Comparison of ENCODE assay signal across 16 cellular contexts in genomic region chr10:132136097-132136521, GRCh38. TPM values are rescaled to one million over a fixed set of nuclear protein-coding genes. Genes with fewer than 3 reads are reported as not detected.
DNase-seq lines count a peak whose midpoint lies in the region; ATAC-seq and TF ChIP-seq lines count a peak whose summit lies in the region.
"Had no signal": no experiment of that assay in that cellular context is flagged by ENCODE, and none has a peak within 500 bp of the region (broad histone marks: within the 10 kb centered on the region; RNA-seq: fewer than 3 reads in every experiment).

No MANE protein-coding gene starts in this region.

- no peak overlapping the region for H3K9ac ChIP-seq in BLaER1
- H3K9ac ChIP-seq in BLaER1 treated with 17β-estradiol and CSF1 and Interleukin-3, amounts not matched to agents 10 nM and 100 nM, result peak overlapping the region in 2 of 11 experiments; percentile 10 to 55; a peak in 2 of 22 replicates
- H3K9ac ChIP-seq: SK-N-SH had no signal

- TF ChIP-seq POLR2A in heart left ventricle (IDR thresholded peaks at IDR 0.05), result no peak

- 87 to 89% (median 88%) methylated on average over 17 to 22 of the region's 22 CpGs for WGBS in heart left ventricle, 4 donors

- H3K4me1 ChIP-seq in BLaER1 (peaks cover 83% of the 10 kb centered on the region), heart left ventricle (no peaks in the 10 kb centered on the region), mucosa of descending colon (ENCODE audit: low read depth) (no peaks in the 10 kb centered on the region)
- peaks cover 12 to 82% (median 68%) of the 10 kb centered on the region in 10 experiments; a peak in 18 of 20 replicates for H3K4me1 ChIP-seq in BLaER1 treated with 17β-estradiol and CSF1 and Interleukin-3, amounts not matched to agents 10 nM and 100 nM

- H3K36me3 ChIP-seq in BLaER1 (no peaks in the 10 kb centered on the region), heart left ventricle (no peaks in the 10 kb centered on the region), mucosa of descending colon (ENCODE audit: low read depth) (no peaks in the 10 kb centered on the region)
- H3K36me3 ChIP-seq in BLaER1 treated with 17β-estradiol and CSF1 and Interleukin-3, amounts not matched to agents 10 nM and 100 nM, result no peaks in the 10 kb centered on the region

- intact Hi-C loops in heart left ventricle (cut with DNase I), result loop anchor here in 2 of 10 donors (10.0 kb wide), 1 partner anchor 91 kb away; no protein-coding TSS in a partner anchor
- intact Hi-C loops in mucosa of descending colon (cut with DNase I, micrococcal nuclease), result no loop called here

- H4K20me1 ChIP-seq in BLaER1, result no peaks in the 10 kb centered on the region
- H4K20me1 ChIP-seq in BLaER1 treated with 17β-estradiol and CSF1 and Interleukin-3, amounts not matched to agents 10 nM and 100 nM, result peaks cover 0 to 27% (median 0%) of the 10 kb centered on the region in 11 experiments; a peak in 7 of 22 replicates

- H3K27me3 ChIP-seq in BLaER1 (peaks cover 13% of the 10 kb centered on the region; the same call in 1 of the 2 replicates), heart left ventricle (peaks cover 0 to 4% (median 0%) of the 10 kb centered on the region in 9 donors)
- peaks cover 0 to 35% (median 0%) of the 10 kb centered on the region in 11 experiments; a peak in 9 of 22 replicates for H3K27me3 ChIP-seq in BLaER1 treated with 17β-estradiol and CSF1 and Interleukin-3, amounts not matched to agents 10 nM and 100 nM

- DNase-seq in heart left ventricle, result peak in 3 of 5 donors; percentile 13 to 60 (median 19)
- DNase-seq in mucosa of descending colon, result peak in 2 of 3 donors; percentile 7 to 33
- DNase-seq in GM19238 (ENCODE audit: insufficient read length, low spot score), result no peak
- DNase-seq: Calu3; CD4-positive, alpha-beta memory T cell; KBM-7; NCI-H1092; NCI-H1694; NCI-H510A treated with DMSO at 0.1 percent for 48 hours; PC-9; SK-N-SH had no signal

- 0 out of 2 replicates have a peak overlapping the region, but pooled peaks have one; percentile 14 for H3K4me3 ChIP-seq in BLaER1
- H3K4me3 ChIP-seq in BLaER1 treated with 17β-estradiol and CSF1 and Interleukin-3, amounts not matched to agents 10 nM and 100 nM, result no peak overlapping the region; a peak in 2 of 20 replicates
- no peak overlapping the region for H3K4me3 ChIP-seq in heart left ventricle
- no peak overlapping the region for H3K4me3 ChIP-seq in mucosa of descending colon
- H3K4me3 ChIP-seq: PC-9 had no signal

- peak overlapping the region; percentile 83 for H3K4me2 ChIP-seq in BLaER1
- peak overlapping the region in 8 of 11 experiments; percentile 56 to 85 (median 82); a peak in 17 of 22 replicates for H3K4me2 ChIP-seq in BLaER1 treated with 17β-estradiol and CSF1 and Interleukin-3, amounts not matched to agents 10 nM and 100 nM
- H3K4me2 ChIP-seq: PC-9, SK-N-SH had no signal

- H3K9me3 ChIP-seq in BLaER1 (no peaks in the 10 kb centered on the region), heart left ventricle (no peaks in the 10 kb centered on the region), mucosa of descending colon (no peaks in the 10 kb centered on the region)
- no peaks in the 10 kb centered on the region for H3K9me3 ChIP-seq in BLaER1 treated with 17β-estradiol and CSF1 and Interleukin-3, amounts not matched to agents 10 nM and 100 nM (replicated peaks in 1 of 11)
- H3K9me3 ChIP-seq: SK-N-SH had no signal

- no peak overlapping the region for H3K27ac ChIP-seq in BLaER1
- no peak overlapping the region for H3K27ac ChIP-seq in BLaER1 treated with 17β-estradiol and CSF1 and Interleukin-3, amounts not matched to agents 10 nM and 100 nM
- H3K27ac ChIP-seq in heart left ventricle, result no peak overlapping the region
- H3K27ac ChIP-seq: PC-9 had no signal

- no peak for TF ChIP-seq CTCF in heart left ventricle (IDR thresholded peaks at IDR 0.05)
- TF ChIP-seq CTCF in mucosa of descending colon (IDR thresholded peaks at IDR 0.05), result no peak

- ATAC-seq in heart left ventricle, result no peak
- ATAC-seq in mucosa of descending colon, result no peak
- no peak for ATAC-seq in HG03439 (IDR thresholded peaks at IDR 0.05; ENCODE audit: unreplicated experiment)
- ATAC-seq in GM21825 (IDR thresholded peaks at IDR 0.05; ENCODE audit: unreplicated experiment), result no peak
- no peak for ATAC-seq in GM18861 (IDR thresholded peaks at IDR 0.05; ENCODE audit: unreplicated experiment)

RNA-seq across cellular contexts. Expression of gene DPYSL4, which starts 50.6 kb away (rescaled TPM):
- 100 to 1,000 TPM in 1 of 9 donors, 10 to 100 TPM in 8; 13.2 to 127 (median 45.9) TPM for total RNA-seq in heart left ventricle
- 10 to 100 TPM in 1 of 2 donors, 1 to 10 TPM in 1; 4.0 to 33.1 TPM for polyA plus RNA-seq in heart left ventricle
- 1 to 10 TPM in 1 of 3 donors, under 1 TPM in 2; 0.46 to 1.3 (median 0.55) TPM for total RNA-seq in mucosa of descending colon
- total RNA-seq: Calu3 had no signal

Comparison
In these comparisons a context has a peak if more than half of its experiments do, and no peak if none do; other contexts are left out.
1. RNA of gene DPYSL4, which starts 50.6 kb away (total RNA-seq): 13.2 to 127 TPM in heart left ventricle; 0.46 to 1.3 TPM in mucosa of descending colon; every median in the first group is over 4 times any median in the second.